In the genomic region with DNA sequence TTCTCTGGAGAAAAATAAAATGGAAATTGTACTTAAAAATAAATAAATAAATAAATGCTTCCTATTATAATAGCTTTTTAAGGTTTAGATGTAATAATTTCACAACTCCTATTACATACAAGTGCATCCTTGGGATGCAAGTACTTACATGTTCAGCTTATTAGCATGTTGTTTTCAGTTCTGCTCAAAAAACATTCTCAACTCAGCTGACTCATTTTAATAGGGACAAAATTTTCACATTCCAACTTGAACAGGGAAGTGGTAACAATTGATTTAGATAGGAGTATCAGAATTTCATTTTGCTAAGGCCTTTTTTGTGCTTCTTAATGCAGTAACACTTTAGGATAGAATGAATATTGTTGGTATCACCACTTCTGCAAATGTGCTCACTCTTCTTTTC, we compare ENCODE assay signal across 23 cellular contexts. TPM values are rescaled to one million over a fixed set of nuclear protein-coding genes. Genes with fewer than 3 reads are reported as not detected.
DNase-seq lines count a peak whose midpoint lies in the region; ATAC-seq and TF ChIP-seq lines count a peak whose summit lies in the region.
"Had no signal": no experiment of that assay in that cellular context is flagged by ENCODE, and none has a peak within 500 bp of the region (broad histone marks: within the 10 kb centered on the region; RNA-seq: fewer than 3 reads in every experiment).

No MANE protein-coding gene starts in this region.

- intact Hi-C loops in MCF 10A (cut with micrococcal nuclease), result no loop called here
- intact Hi-C loops in breast epithelium (cut with DNase I; ENCODE audit: low total_unique reads), result no loop called here
- intact Hi-C loops in mammary epithelial cell (cut with micrococcal nuclease), result no loop called here

- H3K4me3 ChIP-seq in breast epithelium, result no peak overlapping the region
- no peak overlapping the region for H3K4me3 ChIP-seq in mammary epithelial cell (replicated peaks in 1 of 3; ENCODE audit: insufficient read depth in 1 of 3, low read depth in 2 of 3, low read length in 3 of 3)
- no peak overlapping the region for H3K4me3 ChIP-seq in mesenchymal stem cell (ENCODE audit: insufficient read depth in 1 of 2, low read depth in 1 of 2, low read length in 2 of 2)
- H3K4me3 ChIP-seq: GM23248, K562, MG63, SJCRH30 had no signal

- H3K18ac ChIP-seq in mesenchymal stem cell (ENCODE audit: low read depth in 1 of 2, low read length in 2 of 2), result no peak overlapping the region

- no peak overlapping the region for H3K9ac ChIP-seq in mammary epithelial cell (ENCODE audit: insufficient read depth, low read length)
- H3K9ac ChIP-seq in mesenchymal stem cell (ENCODE audit: low read length), result no peak overlapping the region
- H3K9ac ChIP-seq: GM23248 had no signal

- dilution Hi-C loops in mammary epithelial cell (cut with HindIII; ENCODE audit: low sequenced_read_pairs), result no loop called here

- no peak overlapping the region for H4K91ac ChIP-seq in mesenchymal stem cell (ENCODE audit: low read length)

- H3K4me1 Mint-ChIP-seq in MCF 10A (ENCODE audit: insufficient read depth, unreplicated experiment), result no peaks in the 10 kb centered on the region
- H3K4me1 Mint-ChIP-seq: CD4-positive, CD25-positive, alpha-beta regulatory T cell had no signal

- no peaks in the 10 kb centered on the region for H3K9me3 Mint-ChIP-seq in MCF 10A (ENCODE audit: unreplicated experiment)
- H3K9me3 Mint-ChIP-seq: CD4-positive, CD25-positive, alpha-beta regulatory T cell had no signal

- no peak overlapping the region for H2BK120ac ChIP-seq in mesenchymal stem cell (ENCODE audit: low read depth, low read length)

- no peaks in the 10 kb centered on the region for H3K9me3 ChIP-seq in breast epithelium
- no peaks in the 10 kb centered on the region for H3K9me3 ChIP-seq in mammary epithelial cell (replicated peaks; ENCODE audit: insufficient read depth, low read length)
- no peaks in the 10 kb centered on the region for H3K9me3 ChIP-seq in mesenchymal stem cell (ENCODE audit: control insufficient read depth, low read length)
- H3K9me3 ChIP-seq: MG63, SJCRH30 had no signal

- no peaks in the 10 kb centered on the region for H3K79me1 ChIP-seq in mesenchymal stem cell (replicated peaks; ENCODE audit: low read length, poor library complexity, severe bottlenecking)

- no peaks in the 10 kb centered on the region for H3K27me3 Mint-ChIP-seq in MCF 10A (ENCODE audit: insufficient read depth, unreplicated experiment)
- H3K27me3 Mint-ChIP-seq: CD4-positive, CD25-positive, alpha-beta regulatory T cell had no signal

- H3K4me2 ChIP-seq in mammary epithelial cell (ENCODE audit: insufficient read depth, low read depth, low read length), result no peak overlapping the region
- H3K4me2 ChIP-seq in mesenchymal stem cell (ENCODE audit: low read length, poor library complexity, severe bottlenecking), result no peak overlapping the region

- CTCF ChIA-PET in MCF 10A (lab: Yijun Ruan, JAX) (interaction anchor here (1.2 kb wide), 1 partner anchor 91 kb away, joined by 5 read pairs; no protein-coding TSS in a partner anchor), mammary epithelial cell (lab: Charles Lee; ENCODE audit: low non-redundant PET) (no interaction called here)

- H2AFZ ChIP-seq in mammary epithelial cell (ENCODE audit: low read depth, low read length) (no peak overlapping the region), mesenchymal stem cell (ENCODE audit: low read depth, low read length) (no peak overlapping the region)
- H2AFZ ChIP-seq: GM23248 had no signal

- BruUV-seq in MCF 10A (replicated peaks; lab: Mats Ljungman, UMichigan) (no TSS peak), mammary epithelial cell (replicated peaks; lab: Mats Ljungman, UMichigan) (no TSS peak)

- no peaks in the 10 kb centered on the region for H4K20me1 ChIP-seq in mammary epithelial cell (ENCODE audit: insufficient read depth, low read length)

- no peaks in the 10 kb centered on the region for H3K79me2 ChIP-seq in mammary epithelial cell (ENCODE audit: insufficient read depth, low read length)

- TF ChIP-seq CTCF in MCF 10A (IDR thresholded peaks at IDR 0.05; ENCODE audit: unreplicated experiment) (no peak), breast epithelium (IDR thresholded peaks at IDR 0.05) (no peak), mammary epithelial cell (conservative IDR thresholded peaks at IDR 0.05 in 1 of 2, IDR thresholded peaks at IDR 0.05 in 1 of 2; ENCODE audit: extremely low read depth in 1 of 2, insufficient read depth in 1 of 2, low read depth in 1 of 2, low read length in 2 of 2) (no peak)

- no peak overlapping the region for H3K14ac ChIP-seq in mesenchymal stem cell (ENCODE audit: low read length in 2 of 2)

- H4K8ac ChIP-seq in mesenchymal stem cell (ENCODE audit: low read length), result no peak overlapping the region

- no peaks in the 10 kb centered on the region for H3K36me3 ChIP-seq in breast epithelium
- H3K36me3 ChIP-seq in mammary epithelial cell (ENCODE audit: insufficient read depth, low read length), result no peaks in the 10 kb centered on the region
- H3K36me3 ChIP-seq in mesenchymal stem cell (ENCODE audit: control insufficient read depth in 1 of 2, insufficient read depth in 2 of 2, low read depth in 1 of 2, low read length in 2 of 2), result no peaks in the 10 kb centered on the region
- H3K36me3 ChIP-seq: MG63, SJCRH30 had no signal

- H3K23ac ChIP-seq in mesenchymal stem cell (ENCODE audit: low read length in 2 of 2), result no peak overlapping the region

- no peak overlapping the region for H2BK5ac ChIP-seq in mesenchymal stem cell (ENCODE audit: low read depth, low read length, poor library complexity, severe bottlenecking)

- no peak overlapping the region for H2BK15ac ChIP-seq in mesenchymal stem cell (ENCODE audit: low read depth, poor library complexity, severe bottlenecking)

- POLR2A ChIA-PET in MCF 10A (lab: Yijun Ruan, JAX), result interaction anchor here (0.6 to 1.1 kb wide), 3 partner anchors 14 to 138 kb away, joined by 3 to 4 read pairs (median 4); partner anchors contain the start of gene MINPP1

- peak; percentile 20 for DNase-seq in MCF 10A (ENCODE audit: unreplicated experiment)
- no peak for DNase-seq in breast epithelium (ENCODE audit: low spot score in 2 of 2)
- DNase-seq in mammary epithelial cell, result peak; percentile 64
- peak; percentile 10 for DNase-seq in mesenchymal stem cell
- no peak for DNase-seq in ACHN
- DNase-seq in LoVo (ENCODE audit: low spot score), result no peak
- DNase-seq: 8988T; CD4-positive, CD25-positive, alpha-beta regulatory T cell; DMS153; DND-41; GM23248; H7; Kasumi-1; MG63; NCI-H1694; NCI-H2029 treated with DMSO at 0.1 percent for 48 hours; NCI-H524 treated with DMSO at 0.1 percent for 48 hours; NCI-H774; SJCRH30 had no signal

- no peaks in the 10 kb centered on the region for H3K27me3 ChIP-seq in breast epithelium
- H3K27me3 ChIP-seq in mammary epithelial cell (ENCODE audit: insufficient read depth, low read length), result no peaks in the 10 kb centered on the region
- H3K27me3 ChIP-seq in mesenchymal stem cell (ENCODE audit: control insufficient read depth in 1 of 2, insufficient read depth in 1 of 2, low read length in 2 of 2), result no peaks in the 10 kb centered on the region
- H3K27me3 ChIP-seq: MG63, SJCRH30 had no signal

- no peak for ATAC-seq in activated CD4-positive, CD25-positive, alpha-beta regulatory T cell treated with anti-CD3 and anti-CD28 coated beads, Interleukin-2, amount 50 U/mL, for 24 hours
- ATAC-seq: K562, Right ventricle myocardium inferior, SK-N-SH treated with all-trans-retinoic acid at 6 μM for 48 hours had no signal

- H3K36me3 Mint-ChIP-seq in MCF 10A (ENCODE audit: insufficient read depth, unreplicated experiment), result peaks cover 5% of the 10 kb centered on the region
- H3K36me3 Mint-ChIP-seq: CD4-positive, CD25-positive, alpha-beta regulatory T cell had no signal

- in situ Hi-C loops in mammary epithelial cell (cut with MboI; ENCODE audit: low sequenced_read_pairs in 2 of 2) (no loop called here), ACHN (cut with HindIII; ENCODE audit: low pct_ligation_motif_present, low pct_unique_long_range_greater_than_20kb, low sequenced_read_pairs) (no loop called here)

- H3K27ac Mint-ChIP-seq in MCF 10A (ENCODE audit: low read depth, unreplicated experiment), result no peak overlapping the region
- H3K27ac Mint-ChIP-seq: CD4-positive, CD25-positive, alpha-beta regulatory T cell had no signal

- H3K4me1 ChIP-seq in breast epithelium (no peaks in the 10 kb centered on the region), mammary epithelial cell (ENCODE audit: insufficient read depth, low read length) (peaks cover 5% of the 10 kb centered on the region), mesenchymal stem cell (ENCODE audit: control insufficient read depth, insufficient read depth, low read depth, low read length) (no peaks in the 10 kb centered on the region)
- H3K4me1 ChIP-seq: SJCRH30 had no signal

- TF ChIP-seq POLR2A in breast epithelium (IDR thresholded peaks at IDR 0.05), result no peak

- no peak overlapping the region for H2AK5ac ChIP-seq in mesenchymal stem cell (ENCODE audit: low read length, severe bottlenecking)

- no peak overlapping the region for H2BK12ac ChIP-seq in mesenchymal stem cell (ENCODE audit: low read length in 2 of 2)

- no peak overlapping the region for H3K4ac ChIP-seq in mesenchymal stem cell (ENCODE audit: low read depth in 1 of 2, low read length in 2 of 2)

- H3K27ac ChIP-seq in breast epithelium (no peak overlapping the region), mammary epithelial cell (ENCODE audit: insufficient read depth, low read depth, low read length) (no peak overlapping the region), mesenchymal stem cell (ENCODE audit: low read length, poor library complexity, severe bottlenecking) (no peak overlapping the region)
- H3K27ac ChIP-seq: GM23248, SJCRH30 had no signal

- H3K4me3 Mint-ChIP-seq in MCF 10A (ENCODE audit: unreplicated experiment), result no peak overlapping the region
- H3K4me3 Mint-ChIP-seq: CD4-positive, CD25-positive, alpha-beta regulatory T cell had no signal

RNA-seq across cellular contexts. Expression of gene PAPSS2, which starts 16.7 kb away (rescaled TPM):
- total RNA-seq in MCF 10A (2022), result 1.0 and 1.4 TPM in 2 replicates
- total RNA-seq in breast epithelium, result 10 to 100 TPM; 21.1 to 33.8 (median 27.2) TPM
- 1 to 10 TPM; 3.8 to 9.1 TPM for total RNA-seq in mammary epithelial cell
- polyA plus RNA-seq in mammary epithelial cell, result 6.8 TPM
- 5.5 TPM for polyA minus RNA-seq in mammary epithelial cell
- 79.7 TPM for polyA plus RNA-seq in mesenchymal stem cell (2013, experiment 1 of 2)
- polyA plus RNA-seq in mesenchymal stem cell (2013, experiment 2 of 2), result 80.1 TPM
- total RNA-seq: CD4-positive, CD25-positive, alpha-beta regulatory T cell had no signal

Comparison
In these comparisons a context has a peak if more than half of its experiments do, and no peak if none do; other contexts are left out.
1. DNase-seq: peak in MCF 10A (single experiment), mammary epithelial cell (single experiment) and mesenchymal stem cell (single experiment); none in breast epithelium (0 of 2), ACHN (single experiment) and LoVo (single experiment).